Comparison of ENCODE assay signal across 8 cellular contexts in genomic region chr3:10026084-10026890, GRCh38. TPM values are rescaled to one million over a fixed set of nuclear protein-coding genes. Genes with fewer than 3 reads are reported as not detected.
DNase-seq lines count a peak whose midpoint lies in the region; ATAC-seq, FAIRE-seq and TF ChIP-seq lines count a peak whose summit lies in the region.

Gene FANCD2 (plus strand): TSS chr3:10026437. CDS start chr3:10028658, 2,221 bp downstream.

- H3K4me2 ChIP-seq in A549 = peak within 1 kb of the TSS; percentile 98

- no peak for TF ChIP-seq EP300 in A549 (IDR thresholded peaks at IDR 0.05)

- H3K27ac ChIP-seq in A549 = peak within 1 kb of the TSS; percentile 84 to 86
- peak within 1 kb of the TSS; percentile 76 for H3K27ac ChIP-seq in VCaP
- H3K27ac ChIP-seq in iPS-20b (ENCODE audit: low read length) = peak within 1 kb of the TSS; percentile 92
- peak within 1 kb of the TSS; percentile 50 to 90 (median 82) for H3K27ac ChIP-seq in skin epidermis

- peak in 1 of 2 experiments; percentile 4; a peak in 1 of 5 replicates for TF ChIP-seq RAD21 in A549 (conservative IDR thresholded peaks at IDR 0.05 in 1 of 2, IDR thresholded peaks at IDR 0.05 in 1 of 2)

- POLR2A ChIA-PET in A549 (lab: Yijun Ruan, JAX) = interaction anchor here (1.0 to 1.6 kb wide), 2 partner anchors 10 to 80 kb away, joined by 3 to 5 read pairs; no protein-coding TSS in a partner anchor

- no peak for FAIRE-seq in A549 (lab: Jason Lieb, UNC)

- ATAC-seq in A549 (peak; percentile 93 to 95), GM18520 (IDR thresholded peaks at IDR 0.05; ENCODE audit: unreplicated experiment) (peak; percentile 79), HG03045 (IDR thresholded peaks at IDR 0.05; ENCODE audit: unreplicated experiment) (peak; percentile 91)

- H3K36me3 ChIP-seq in iPS-20b (ENCODE audit: insufficient read depth, low read depth, low read length) = peaks cover 45% of the 10 kb centered on the region

- in situ Hi-C loops in T47D (cut with HindIII; ENCODE audit: low pct_unique_long_range_greater_than_20kb, low sequenced_read_pairs) = no loop called here

- peak; percentile 84 for TF ChIP-seq POLR2A in A549 (IDR thresholded peaks at IDR 0.05; ENCODE audit: low read length)

- 2% methylated on average over 44 of the region's 61 CpGs for WGBS in A549 (ENCODE audit: missing lambda C conversion rate)

- H3K9ac ChIP-seq in iPS-20b (ENCODE audit: low read depth, low read length) = peak within 1 kb of the TSS; percentile 99

- no peaks in the 10 kb centered on the region for H3K27me3 ChIP-seq in iPS-20b (ENCODE audit: insufficient read depth, low read length)

- DNase-seq in A549 (ENCODE audit: low read depth in 1 of 2, low spot score in 1 of 2) (peak; percentile 74 to 90), NCI-H2196 (lab: John Stamatoyannopoulos, UW; ENCODE audit: unreplicated experiment) (peak; percentile 72), T47D (ENCODE audit: low read depth in 1 of 2, low spot score in 1 of 2) (peak; percentile 38 to 88)

- no peak for TF ChIP-seq CTCF in A549 (IDR thresholded peaks at IDR 0.05)
- no peak for TF ChIP-seq CTCF in VCaP (conservative IDR thresholded peaks at IDR 0.05)

- CTCF ChIA-PET in A549 (lab: Yijun Ruan, JAX) = interaction anchor here (0.7 to 1.5 kb wide), 7 partner anchors 9 to 196 kb away, joined by 3 to 5 read pairs (median 3); no protein-coding TSS in a partner anchor

- H3K9me3 ChIP-seq in A549 = no peaks in the 10 kb centered on the region
- H3K9me3 ChIP-seq in iPS-20b (ENCODE audit: insufficient read depth, low read depth, low read length) = no peaks in the 10 kb centered on the region

- H3K4me1 ChIP-seq in A549 (peaks cover 30% of the 10 kb centered on the region), iPS-20b (ENCODE audit: insufficient read depth, low read length) (0 out of 2 replicates have a peak, but pooled peaks cover 4% of the 10 kb centered on the region)

- H3K4me3 ChIP-seq in A549 = peak within 1 kb of the TSS; percentile 89
- H3K4me3 ChIP-seq in iPS-20b (ENCODE audit: low read length) = peak within 1 kb of the TSS; percentile 97
- H3K4me3 ChIP-seq in skin epidermis = peak within 1 kb of the TSS; percentile 69 to 95 (median 78)

TF ChIP-seq in A549, 52 proteins besides CTCF, POLR2A, EP300 and RAD21:
- TF ChIP-seq E2F6 (IDR thresholded peaks at IDR 0.05; ENCODE audit: borderline replicate concordance, low read depth) (peak; percentile 99), MAZ (IDR thresholded peaks at IDR 0.05; ENCODE audit: borderline replicate concordance, low read depth, low read length) (no peak), BCL3 (IDR thresholded peaks at IDR 0.05) (peak; percentile 71; the same call in 1 of the 3 replicates), HDAC2 (IDR thresholded peaks at IDR 0.05) (peak; percentile 94), PBX3 (IDR thresholded peaks at IDR 0.05) (peak; percentile 74), MYC (IDR thresholded peaks at IDR 0.05; ENCODE audit: borderline replicate concordance, low read length) (0 out of 2 replicates have a peak, but pooled peaks have one; percentile 2), KDM5A (IDR thresholded peaks at IDR 0.05) (peak; percentile 95), GATA3 (IDR thresholded peaks at IDR 0.05; ENCODE audit: borderline replicate concordance) (no peak; the same call in 1 of the 2 replicates), FOSL2 (IDR thresholded peaks at IDR 0.05) (no peak), FOSL2 (CRISPR knock-in tag; IDR thresholded peaks at IDR 0.05) (peak; percentile 56), PHF8 (IDR thresholded peaks at IDR 0.05; ENCODE audit: borderline replicate concordance, low read depth) (peak; percentile 76; the same call in 1 of the 2 replicates), KDM1A (IDR thresholded peaks at IDR 0.05; ENCODE audit: low read depth) (peak; percentile 70; the same call in 1 of the 2 replicates), HMGXB4 (CRISPR knock-in tag; IDR thresholded peaks at IDR 0.05; ENCODE audit: borderline replicate concordance) (no peak), MAX (IDR thresholded peaks at IDR 0.05) (peak; percentile 99), JUN (IDR thresholded peaks at IDR 0.05) (peak in 1 of 2 experiments; percentile 90; a peak in 3 of 5 replicates), POLR2AphosphoS2 (conservative IDR thresholded peaks at IDR 0.05; ENCODE audit: low read length) (no peak), REST (IDR thresholded peaks at IDR 0.05) (peak; percentile 41; the same call in 1 of the 2 replicates)

RNA-seq across cellular contexts. Expression of gene FANCD2, which starts in this region (rescaled TPM):
- 37.7 and 44.3 TPM in 2 replicates for polyA plus RNA-seq in A549 (2011; rRNA removed)
- 15.2 and 16.3 TPM in 2 replicates for polyA plus RNA-seq in A549 (2012; cell fraction: cytosol; rRNA removed)
- 26.6 and 41.2 TPM in 2 replicates for polyA plus RNA-seq in A549 (2012; cell fraction: nucleus; rRNA removed)
- polyA plus RNA-seq in A549 (2017; fragmentation: RNase III; extraction: RNeasy Plus Mini Kit Qiagen cat#74134 plus additional on column Dnase treatment) = 25.1 to 27.9 TPM (median 26.9 TPM) in 3 replicates
- polyA minus RNA-seq in A549 (2011; rRNA and poly(A)+ RNA removed) = 42.1 and 52.9 TPM in 2 replicates

Comparison
In these comparisons a context has a peak if more than half of its experiments do, and no peak if none do; other contexts are left out.
1. Peak in every context shown above with its lines: DNase-seq, ATAC-seq, H3K4me3 ChIP-seq and H3K27ac ChIP-seq.